In the genomic region with DNA sequence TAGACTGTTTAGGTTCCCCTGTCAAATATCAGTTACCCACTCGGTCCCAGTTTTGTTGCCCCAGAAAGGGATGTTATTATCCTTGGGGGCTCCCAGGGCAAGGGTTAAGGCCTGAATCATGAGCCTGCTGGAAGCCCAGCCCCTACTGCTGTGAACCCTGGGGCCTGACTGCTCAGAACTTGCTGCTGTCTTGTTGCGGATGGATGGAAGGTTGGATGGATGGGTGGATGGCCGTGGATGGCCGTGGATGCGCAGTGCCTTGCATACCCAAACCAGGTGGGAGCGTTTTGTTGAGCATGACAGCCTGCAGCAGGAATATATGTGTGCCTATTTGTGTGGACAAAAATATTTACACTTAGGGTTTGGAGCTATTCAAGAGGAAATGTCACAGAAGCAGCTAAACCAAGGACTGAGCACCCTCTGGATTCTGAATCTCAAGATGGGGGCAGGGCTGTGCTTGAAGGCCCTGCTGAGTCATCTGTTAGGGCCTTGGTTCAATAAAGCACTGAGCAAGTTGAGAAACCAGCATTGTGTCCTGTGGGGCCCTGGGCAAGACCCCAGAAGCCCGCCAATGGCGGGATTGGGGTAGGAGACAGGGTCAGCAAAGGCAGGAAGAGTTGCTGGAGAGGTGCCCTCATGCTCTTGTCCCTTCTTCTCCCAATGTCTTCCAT, we compare ENCODE assay signal across 9 cellular contexts. TPM values are rescaled to one million over a fixed set of nuclear protein-coding genes. Genes with fewer than 3 reads are reported as not detected.
A peak's percentile ranks its signal among the peaks of the same experiment; 100 is the strongest.
DNase-seq lines count a peak whose midpoint lies in the region; ATAC-seq and TF ChIP-seq lines count a peak whose summit lies in the region.
"Had no signal": no experiment of that assay in that cellular context is flagged by ENCODE, and none has a peak within 500 bp of the region (broad histone marks: within the 10 kb centered on the region; RNA-seq: fewer than 3 reads in every experiment).

No MANE protein-coding gene starts in this region.

- TF ChIP-seq CTCF in Panc1 (IDR thresholded peaks at IDR 0.05): no peak
- no peak for TF ChIP-seq CTCF in endodermal cell (conservative IDR thresholded peaks at IDR 0.05)

- peaks cover 38% of the 10 kb centered on the region for H3K36me3 Mint-ChIP-seq in endodermal cell (ENCODE audit: low read depth)
- peaks cover 21% of the 10 kb centered on the region for H3K36me3 Mint-ChIP-seq in natural killer cell treated with Interleukin-12 subunit alpha and Interleukin-12 subunit beta and Interleukin-15 and Interleukin-18, amount 100 ng/mL, for 72 hours

- H3K4me3 ChIP-seq in BLaER1 treated with 17β-estradiol and CSF1 and Interleukin-3, amounts not matched to agents 10 nM and 100 nM: no peak overlapping the region
- H3K4me3 ChIP-seq in Panc1 (ENCODE audit: low read depth in 2 of 2, low read length in 2 of 2): no peak overlapping the region
- no peak overlapping the region for H3K4me3 ChIP-seq in endodermal cell (ENCODE audit: low read length)

- H3K27ac Mint-ChIP-seq in endodermal cell: peak overlapping the region; percentile 48
- peak overlapping the region; percentile 52 to 81 for H3K27ac Mint-ChIP-seq in natural killer cell treated with Interleukin-12 subunit alpha and Interleukin-12 subunit beta and Interleukin-15 and Interleukin-18, amount 100 ng/mL, for 72 hours
- H3K27ac Mint-ChIP-seq: memory B cell had no signal

- DNase-seq in Panc1 (ENCODE audit: low read depth, low spot score) (no peak), endodermal cell (no peak), kidney glomerular epithelial cell (lab: John Stamatoyannopoulos, UW) (no peak), NCI-H526 (lab: John Stamatoyannopoulos, UW) (no peak)
- DNase-seq in natural killer cell treated with Interleukin-12 subunit alpha and Interleukin-12 subunit beta and Interleukin-15 and Interleukin-18, amount 100 ng/mL, for 72 hours (ENCODE audit: low spot score): no peak

- in situ Hi-C loops in Panc1 (cut with HindIII; ENCODE audit: low pct_unique_long_range_greater_than_20kb, low sequenced_read_pairs): no loop called here

- peaks cover 1% of the 10 kb centered on the region for H3K9me3 Mint-ChIP-seq in endodermal cell
- H3K9me3 Mint-ChIP-seq in natural killer cell treated with Interleukin-12 subunit alpha and Interleukin-12 subunit beta and Interleukin-15 and Interleukin-18, amount 100 ng/mL, for 72 hours: no peaks in the 10 kb centered on the region
- H3K9me3 Mint-ChIP-seq: memory B cell had no signal

- no peaks in the 10 kb centered on the region for H3K27me3 Mint-ChIP-seq in endodermal cell (ENCODE audit: insufficient read depth)
- no peaks in the 10 kb centered on the region for H3K27me3 Mint-ChIP-seq in natural killer cell treated with Interleukin-12 subunit alpha and Interleukin-12 subunit beta and Interleukin-15 and Interleukin-18, amount 100 ng/mL, for 72 hours
- H3K27me3 Mint-ChIP-seq: memory B cell had no signal

- H3K9ac ChIP-seq in BLaER1 treated with 17β-estradiol and CSF1 and Interleukin-3, amounts not matched to agents 10 nM and 100 nM: peak overlapping the region in 3 of 11 experiments; percentile 9 to 44 (median 22); a peak in 3 of 22 replicates
- H3K9ac ChIP-seq in endodermal cell (ENCODE audit: extremely low read depth, low read length, poor library complexity, severe bottlenecking): no peak overlapping the region

- H3K4me2 ChIP-seq in BLaER1 treated with 17β-estradiol and CSF1 and Interleukin-3, amounts not matched to agents 10 nM and 100 nM: peak overlapping the region in 9 of 11 experiments; percentile 9 to 93 (median 58); a peak in 14 of 22 replicates

- intact Hi-C loops in Panc1 (cut with micrococcal nuclease; ENCODE audit: unreplicated experiment): no loop called here

- BruUV-seq in Panc1 (replicated peaks; lab: Mats Ljungman, UMichigan): no TSS peak

- H3K36me3 ChIP-seq in BLaER1 treated with 17β-estradiol and CSF1 and Interleukin-3, amounts not matched to agents 10 nM and 100 nM: peaks cover 50 to 60% (median 54%) of the 10 kb centered on the region in 11 experiments
- H3K36me3 ChIP-seq in Panc1 (ENCODE audit: control insufficient read depth, insufficient read depth, low read length) (no peaks in the 10 kb centered on the region), endodermal cell (ENCODE audit: control insufficient read depth, insufficient read depth, low read length) (peaks cover 30% of the 10 kb centered on the region)

- POLR2A ChIA-PET in Panc1 (lab: Charles Lee): interaction anchor here (0.6 kb wide), 1 partner anchor 9 kb away, joined by 4 read pairs; the partner anchor contains the start of gene CDC25B

- ATAC-seq in Panc1 (no peak), HG02973 (IDR thresholded peaks at IDR 0.05; ENCODE audit: unreplicated experiment) (no peak), HG02571 (IDR thresholded peaks at IDR 0.05; ENCODE audit: unreplicated experiment) (no peak)
- ATAC-seq in natural killer cell treated with Interleukin-12 subunit alpha and Interleukin-12 subunit beta and Interleukin-15 and Interleukin-18, amount 100 ng/mL, for 72 hours: no peak

- peaks cover 14% of the 10 kb centered on the region for H3K4me1 Mint-ChIP-seq in endodermal cell
- H3K4me1 Mint-ChIP-seq in natural killer cell treated with Interleukin-12 subunit alpha and Interleukin-12 subunit beta and Interleukin-15 and Interleukin-18, amount 100 ng/mL, for 72 hours (ENCODE audit: low read depth in 2 of 2): peaks cover 18 to 35% of the 10 kb centered on the region in 2 donors

- H3K27me3 ChIP-seq in BLaER1 treated with 17β-estradiol and CSF1 and Interleukin-3, amounts not matched to agents 10 nM and 100 nM: no peaks in the 10 kb centered on the region
- H3K27me3 ChIP-seq in Panc1 (ENCODE audit: control insufficient read depth, insufficient read depth, low read length): no peaks in the 10 kb centered on the region
- H3K27me3 ChIP-seq in endodermal cell (ENCODE audit: control insufficient read depth, insufficient read depth, low read length, poor library complexity, severe bottlenecking): no peaks in the 10 kb centered on the region

- no peak overlapping the region for H3K4me3 Mint-ChIP-seq in endodermal cell
- no peak overlapping the region for H3K4me3 Mint-ChIP-seq in natural killer cell treated with Interleukin-12 subunit alpha and Interleukin-12 subunit beta and Interleukin-15 and Interleukin-18, amount 100 ng/mL, for 72 hours
- H3K4me3 Mint-ChIP-seq: memory B cell had no signal

- WGBS in endodermal cell (ENCODE audit: insufficient coverage in 1 of 2, insufficient read length in 1 of 2), 2 experiments: 91 to 96% methylated on average over 6 to 8 of the region's 8 CpGs

- H3K27ac ChIP-seq in BLaER1 treated with 17β-estradiol and CSF1 and Interleukin-3, amounts not matched to agents 10 nM and 100 nM: peak overlapping the region in 9 of 11 experiments; percentile 8 to 81 (median 37); a peak in 13 of 22 replicates
- H3K27ac ChIP-seq in Panc1 (ENCODE audit: low read length) (peak overlapping the region; percentile 100), endodermal cell (ENCODE audit: low read depth, low read length) (no peak overlapping the region)

- peaks cover 0 to 15% (median 0%) of the 10 kb centered on the region in 11 experiments; a peak in 2 of 22 replicates for H4K20me1 ChIP-seq in BLaER1 treated with 17β-estradiol and CSF1 and Interleukin-3, amounts not matched to agents 10 nM and 100 nM

- CTCF ChIA-PET in Panc1 (lab: Charles Lee): interaction anchor here (1.1 kb wide), 1 partner anchor 15 kb away, joined by 3 read pairs; no protein-coding TSS in a partner anchor

- peaks cover 52 to 91% (median 81%) of the 10 kb centered on the region in 10 experiments for H3K4me1 ChIP-seq in BLaER1 treated with 17β-estradiol and CSF1 and Interleukin-3, amounts not matched to agents 10 nM and 100 nM
- H3K4me1 ChIP-seq in Panc1 (ENCODE audit: control insufficient read depth, insufficient read depth, low read length) (peaks cover 44% of the 10 kb centered on the region), endodermal cell (ENCODE audit: control insufficient read depth, insufficient read depth, low read length) (peaks cover 4% of the 10 kb centered on the region)

- H3K9me3 ChIP-seq in BLaER1 treated with 17β-estradiol and CSF1 and Interleukin-3, amounts not matched to agents 10 nM and 100 nM (replicated peaks in 1 of 11): no peaks in the 10 kb centered on the region
- H3K9me3 ChIP-seq in Panc1 (ENCODE audit: control insufficient read depth, insufficient read depth, low read depth, low read length): no peaks in the 10 kb centered on the region
- H3K9me3 ChIP-seq in endodermal cell (ENCODE audit: control insufficient read depth, low read length): no peaks in the 10 kb centered on the region

RNA-seq across cellular contexts. Expression of gene CDC25B, which starts 9.6 kb away (rescaled TPM):
- total RNA-seq in Panc1 (2021; ENCODE audit: unreplicated experiment): 170 TPM
- polyA plus RNA-seq in Panc1 (2012; ENCODE audit: insufficient read length): 140 TPM
- total RNA-seq in endodermal cell: 10 to 100 TPM; 25.7 to 33.6 TPM
- polyA plus RNA-seq in endodermal cell (2013, experiment 1 of 2): 52.9 TPM
- 52.3 TPM for polyA plus RNA-seq in endodermal cell (2013, experiment 2 of 2)
- total RNA-seq in natural killer cell treated with Interleukin-12 subunit alpha and Interleukin-12 subunit beta and Interleukin-15 and Interleukin-18, amount 100 ng/mL, for 72 hours: 10 to 100 TPM; 38.9 to 84.1 TPM

RNA-seq across cellular contexts. Expression of gene AP5S1, which starts 14.6 kb away (rescaled TPM):
- 23.1 TPM for total RNA-seq in Panc1 (2021; ENCODE audit: unreplicated experiment)
- 28.9 TPM for polyA plus RNA-seq in Panc1 (2012; ENCODE audit: insufficient read length)
- total RNA-seq in endodermal cell: 1 to 10 TPM; 5.1 to 6.1 TPM
- polyA plus RNA-seq in endodermal cell (2013, experiment 1 of 2): 4.1 TPM
- 3.8 TPM for polyA plus RNA-seq in endodermal cell (2013, experiment 2 of 2)
- 10 to 100 TPM; 13.5 to 19.7 TPM for total RNA-seq in natural killer cell treated with Interleukin-12 subunit alpha and Interleukin-12 subunit beta and Interleukin-15 and Interleukin-18, amount 100 ng/mL, for 72 hours

RNA-seq across cellular contexts. Expression of gene CENPB, which starts 19.2 kb away (rescaled TPM):
- total RNA-seq in Panc1 (2021; ENCODE audit: unreplicated experiment) (154 TPM), endodermal cell (10 to 100 TPM; 43.0 to 50.7 TPM)
- 149 TPM for polyA plus RNA-seq in Panc1 (2012; ENCODE audit: insufficient read length)
- polyA plus RNA-seq in endodermal cell (2013, experiment 1 of 2): 43.7 TPM
- polyA plus RNA-seq in endodermal cell (2013, experiment 2 of 2): 43.5 TPM
- total RNA-seq in natural killer cell treated with Interleukin-12 subunit alpha and Interleukin-12 subunit beta and Interleukin-15 and Interleukin-18, amount 100 ng/mL, for 72 hours: 100 to 1,000 TPM in 1 of 2 donors, 10 to 100 TPM in 1; 75.4 to 118 TPM

RNA-seq across cellular contexts. Expression of gene SPEF1, which starts 24.5 kb away (rescaled TPM):
- 0.41 TPM for total RNA-seq in Panc1 (2021; ENCODE audit: unreplicated experiment)
- 0.28 TPM for polyA plus RNA-seq in Panc1 (2012; ENCODE audit: insufficient read length)
- total RNA-seq in endodermal cell: under 1 TPM; 0.35 to 0.44 TPM
- 0.57 TPM for polyA plus RNA-seq in endodermal cell (2013, experiment 1 of 2)
- polyA plus RNA-seq in endodermal cell (2013, experiment 2 of 2): 0.66 TPM
- under 1 TPM; 0.24 to 0.36 TPM for total RNA-seq in natural killer cell treated with Interleukin-12 subunit alpha and Interleukin-12 subunit beta and Interleukin-15 and Interleukin-18, amount 100 ng/mL, for 72 hours

RNA-seq across cellular contexts. Expression of gene ADISSP, which starts 38.2 kb away (rescaled TPM):
- total RNA-seq in Panc1 (2021; ENCODE audit: unreplicated experiment) (100 TPM), endodermal cell (10 to 100 TPM; 38.8 to 43.3 TPM)
- polyA plus RNA-seq in Panc1 (2012; ENCODE audit: insufficient read length): 137 TPM
- 55.3 TPM for polyA plus RNA-seq in endodermal cell (2013, experiment 1 of 2)
- 45.3 TPM for polyA plus RNA-seq in endodermal cell (2013, experiment 2 of 2)
- 10 to 100 TPM; 29.5 to 89.2 TPM for total RNA-seq in natural killer cell treated with Interleukin-12 subunit alpha and Interleukin-12 subunit beta and Interleukin-15 and Interleukin-18, amount 100 ng/mL, for 72 hours
